ENCODE assay signal across 19 cellular contexts in genomic region chr3:72829701-72830100, GRCh38. TPM values are rescaled to one million over a fixed set of nuclear protein-coding genes. Genes with fewer than 3 reads are reported as not detected.
"Had no signal": no experiment of that assay in that cellular context is flagged by ENCODE, and none has a peak within 500 bp of the region (broad histone marks: within the 10 kb centered on the region; RNA-seq: fewer than 3 reads in every experiment).

No MANE protein-coding gene starts in this region.

- H3K27me3 ChIP-seq: ascending aorta, esophagus squamous epithelium, neural progenitor cell, pancreas, upper lobe of right lung had no signal

- H3K4me1 ChIP-seq: esophagus squamous epithelium, neural progenitor cell, pancreas, upper lobe of right lung had no signal

- H3K36me3 ChIP-seq: ascending aorta, neural progenitor cell, pancreas, upper lobe of right lung had no signal

- H3K4me3 Mint-ChIP-seq: activated T-cell treated with anti-CD3 and anti-CD28 coated beads, Interleukin-2, amount 50 U/mL, for 72 hours; effector memory CD8-positive, alpha-beta T cell; naive thymus-derived CD4-positive, alpha-beta T cell; neural progenitor cell; stimulated activated naive B cell treated with anti-CD40 and anti-IgM and Interleukin-4, amounts not matched to agents 10 μg/mL and 1 μg/mL and 100 μg/mL, for 72 hours had no signal

- H3K27ac ChIP-seq: ascending aorta, esophagus squamous epithelium, neural progenitor cell, pancreas, upper lobe of right lung, VCaP had no signal

- ATAC-seq: activated T-cell treated with anti-CD3 and anti-CD28 coated beads, Interleukin-2, amount 50 U/mL, for 72 hours; effector memory CD8-positive, alpha-beta T cell; naive thymus-derived CD4-positive, alpha-beta T cell; pancreas; sciatic nerve; stimulated activated naive B cell treated with anti-CD40 and anti-IgM and Interleukin-4, amounts not matched to agents 10 μg/mL and 1 μg/mL and 100 μg/mL, for 72 hours; upper lobe of right lung had no signal

- DNase-seq: activated CD4-positive, CD25-positive, alpha-beta regulatory T cell treated with anti-CD3 and anti-CD28 coated beads, Interleukin-2, amount 50 U/mL, for 72 hours; activated effector memory CD4-positive, alpha-beta T cell treated with anti-CD3 and anti-CD28 coated beads, Interleukin-2, amount 50 U/mL, for 16 hours; activated naive CD4-positive, alpha-beta T cell treated with anti-CD3 and anti-CD28 coated beads, Interleukin-2, amount 50 U/mL, for 16 hours; activated T-cell treated with anti-CD3 and anti-CD28 coated beads, Interleukin-2, amount 50 U/mL, for 72 hours; cerebellar nuclear complex; effector memory CD8-positive, alpha-beta T cell; esophagus squamous epithelium; hypothalamus; mammary epithelial cell; naive thymus-derived CD4-positive, alpha-beta T cell; pancreas; stimulated activated naive B cell treated with anti-CD40 and anti-IgM and Interleukin-4, amounts not matched to agents 10 μg/mL and 1 μg/mL and 100 μg/mL, for 72 hours; T-helper 2 cell; upper lobe of right lung had no signal

- H3K4me3 ChIP-seq: ascending aorta, esophagus squamous epithelium, neural progenitor cell, pancreas, upper lobe of right lung had no signal

- H3K27me3 Mint-ChIP-seq: effector memory CD8-positive, alpha-beta T cell; naive thymus-derived CD4-positive, alpha-beta T cell; stimulated activated naive B cell treated with anti-CD40 and anti-IgM and Interleukin-4, amounts not matched to agents 10 μg/mL and 1 μg/mL and 100 μg/mL, for 72 hours had no signal

- H3K27ac Mint-ChIP-seq: activated T-cell treated with anti-CD3 and anti-CD28 coated beads, Interleukin-2, amount 50 U/mL, for 72 hours; neural progenitor cell; stimulated activated naive B cell treated with anti-CD40 and anti-IgM and Interleukin-4, amounts not matched to agents 10 μg/mL and 1 μg/mL and 100 μg/mL, for 72 hours had no signal

- H3K9me3 ChIP-seq: ascending aorta, esophagus squamous epithelium, pancreas, upper lobe of right lung had no signal

- H3K9me3 Mint-ChIP-seq: activated T-cell treated with anti-CD3 and anti-CD28 coated beads, Interleukin-2, amount 50 U/mL, for 72 hours; effector memory CD8-positive, alpha-beta T cell; naive thymus-derived CD4-positive, alpha-beta T cell; neural progenitor cell; stimulated activated naive B cell treated with anti-CD40 and anti-IgM and Interleukin-4, amounts not matched to agents 10 μg/mL and 1 μg/mL and 100 μg/mL, for 72 hours had no signal

RNA-seq across cellular contexts. Expression of gene GXYLT2, which starts 58.1 kb away (rescaled TPM):
- total RNA-seq: activated CD8-positive, alpha-beta memory T cell treated with anti-CD3 and anti-CD28 coated beads for 36 hours; naive thymus-derived CD4-positive, alpha-beta T cell had no signal
